In genomic region chr2:23924589-23925359, GRCh38 we compare ENCODE assay signal across 8 cellular contexts. TPM values are rescaled to one million over a fixed set of nuclear protein-coding genes. Genes with fewer than 3 reads are reported as not detected.
A peak's percentile ranks its signal among the peaks of the same experiment; 100 is the strongest.
DNase-seq lines count a peak whose midpoint lies in the region; ATAC-seq and TF ChIP-seq lines count a peak whose summit lies in the region.

No MANE protein-coding gene starts in this region.

- CTCF ChIA-PET in AG04449 (lab: Yijun Ruan, JAX) = interaction anchor here (1.0 to 5.7 kb wide), 8 partner anchors 14 to 159 kb away, joined by 3 to 54 read pairs (median 16); partner anchors contain the start of genes TP53I3 and UBXN2A
- CTCF ChIA-PET in HEK293 (lab: Yijun Ruan, JAX) = interaction anchor here (0.6 to 3.6 kb wide), 15 partner anchors 13 to 451 kb away, joined by 3 to 28 read pairs (median 3); partner anchors contain the start of gene TP53I3

- ATAC-seq in HG03108 (IDR thresholded peaks at IDR 0.05; ENCODE audit: unreplicated experiment) = no peak
- no peak for ATAC-seq in GM19324 (IDR thresholded peaks at IDR 0.05; ENCODE audit: low FRiP score, unreplicated experiment)
- no peak for ATAC-seq in esophagus mucosa

- POLR2A ChIA-PET in AG04449 (lab: Yijun Ruan, JAX) = interaction anchor here (0.8 kb wide), 1 partner anchor 15 kb away, joined by 3 read pairs; the partner anchor contains the start of gene UBXN2A
- POLR2A ChIA-PET in HEK293 (lab: Yijun Ruan, JAX) = interaction anchor here (1.0 to 2.1 kb wide), 4 partner anchors 10 to 159 kb away, joined by 3 to 18 read pairs (median 6); partner anchors contain the start of genes UBXN2A and WDCP

- H3K4me1 ChIP-seq in HEK293 (ENCODE audit: control insufficient read depth, insufficient read depth, low read length) (peaks cover 22% of the 10 kb centered on the region), muscle layer of colon (ENCODE audit: insufficient read depth, low read length) (peaks cover 30% of the 10 kb centered on the region)

- H3K9me3 ChIP-seq in HEK293 (ENCODE audit: control insufficient read depth, insufficient read depth, low read depth, low read length) (no peaks in the 10 kb centered on the region), muscle layer of colon (ENCODE audit: low read length) (no peaks in the 10 kb centered on the region)

- H3K27ac ChIP-seq in HEK293 (ENCODE audit: extremely low read depth, low read depth, low read length) (0 out of 2 replicates have a peak overlapping the region, but pooled peaks have one; percentile 44), muscle layer of colon (ENCODE audit: low read depth, low read length) (no peak overlapping the region)

- in situ Hi-C loops in astrocyte of the cerebellum (cut with HindIII; ENCODE audit: low sequenced_read_pairs) = no loop called here

- no peak for TF ChIP-seq CTCF in AG04449 (IDR thresholded peaks at IDR 0.05; ENCODE audit: insufficient read depth, low read length, missing control alignments)
- TF ChIP-seq CTCF in HEK293 (tag by site-specific recombination; IDR thresholded peaks at IDR 0.05) = no peak
- TF ChIP-seq CTCF in astrocyte of the cerebellum (IDR thresholded peaks at IDR 0.05; ENCODE audit: low read depth, low read length, missing control alignments) = no peak

- DNase-seq in AG04449 (ENCODE audit: low read depth, low spot score) = no peak
- no peak for DNase-seq in astrocyte of the cerebellum (ENCODE audit: low read depth)
- no peak for DNase-seq in mucosa of gallbladder (ENCODE audit: low spot score)

- peak overlapping the region; percentile 72 for H3K9ac ChIP-seq in muscle layer of colon (ENCODE audit: low read length)

- H3K36me3 ChIP-seq in HEK293 (ENCODE audit: control insufficient read depth in 2 of 2, insufficient read depth in 1 of 2, low read length in 2 of 2) (no peaks in the 10 kb centered on the region; a peak in 1 of 3 replicates), muscle layer of colon (ENCODE audit: insufficient read depth, low read length) (no peaks in the 10 kb centered on the region)

- H3K27me3 ChIP-seq in muscle layer of colon (ENCODE audit: control insufficient read depth in 1 of 2, insufficient read depth in 2 of 2, low read length in 2 of 2) = no peaks in the 10 kb centered on the region

- peak overlapping the region; percentile 85 for H3K4me3 ChIP-seq in AG04449 (ENCODE audit: low read depth, low read length)
- peak overlapping the region; percentile 98 for H3K4me3 ChIP-seq in HEK293 (ENCODE audit: low read depth, low read length)
- peak overlapping the region; percentile 79 for H3K4me3 ChIP-seq in astrocyte of the cerebellum (ENCODE audit: low read depth, low read length)
- peak overlapping the region; percentile 15 to 67 for H3K4me3 ChIP-seq in muscle layer of colon (ENCODE audit: low read depth in 1 of 2, low read length in 2 of 2)

TF ChIP-seq in HEK293, 187 proteins besides CTCF, POLR2A, EP300 and RAD21 (continues in another document):
- TF ChIP-seq OVOL3 (tag by site-specific recombination; IDR thresholded peaks at IDR 0.05) = peak; percentile 46; the same call in 1 of the 2 replicates
- TF ChIP-seq ZNF10 (tag by site-specific recombination; IDR thresholded peaks at IDR 0.05) = peak; percentile 76
- peak; percentile 84; the same call in 1 of the 2 replicates for TF ChIP-seq OSR2 (tag by site-specific recombination; IDR thresholded peaks at IDR 0.05)
- TF ChIP-seq ZNF692 (tag by site-specific recombination; IDR thresholded peaks at IDR 0.05) = 0 out of 2 replicates have a peak, but pooled peaks have one; percentile 36
- 0 out of 2 replicates have a peak, but pooled peaks have one; percentile 33 for TF ChIP-seq ZNF449 (tag by site-specific recombination; IDR thresholded peaks at IDR 0.05)
- no peak for TF ChIP-seq ZNF132 (tag by site-specific recombination; IDR thresholded peaks at IDR 0.05; ENCODE audit: borderline replicate concordance)
- 0 out of 2 replicates have a peak, but pooled peaks have one; percentile 8 for TF ChIP-seq ZNF623 (tag by site-specific recombination; IDR thresholded peaks at IDR 0.05)
- 0 out of 2 replicates have a peak, but pooled peaks have one; percentile 12 for TF ChIP-seq ZNF558 (tag by site-specific recombination; IDR thresholded peaks at IDR 0.05)
- no peak; the same call in 1 of the 2 replicates for TF ChIP-seq ZSCAN30 (tag by site-specific recombination; IDR thresholded peaks at IDR 0.05)
- no peak for TF ChIP-seq SCRT2 (tag by site-specific recombination; IDR thresholded peaks at IDR 0.05)
- TF ChIP-seq GLI2 (tag by site-specific recombination; IDR thresholded peaks at IDR 0.05; ENCODE audit: borderline replicate concordance, low read depth) = peak; percentile 74
- no peak for TF ChIP-seq ZNF416 (tag by site-specific recombination; IDR thresholded peaks at IDR 0.05)
- TF ChIP-seq PRDM6 (tag by site-specific recombination; IDR thresholded peaks at IDR 0.05) = peak; percentile 92
- TF ChIP-seq TRIM28 (IDR thresholded peaks at IDR 0.05; ENCODE audit: borderline replicate concordance, low read length) = no peak
- TF ChIP-seq ZIC2 (tag by site-specific recombination; IDR thresholded peaks at IDR 0.05) = 0 out of 2 replicates have a peak, but pooled peaks have one; percentile 22
- TF ChIP-seq ZXDB (tag by site-specific recombination; IDR thresholded peaks at IDR 0.05) = peak; percentile 46; the same call in 1 of the 2 replicates
- peak; percentile 29; the same call in 1 of the 2 replicates for TF ChIP-seq ZNF24 (tag by site-specific recombination; IDR thresholded peaks at IDR 0.05)
- TF ChIP-seq BCL6B (tag by site-specific recombination; IDR thresholded peaks at IDR 0.05) = peak; percentile 57; the same call in 1 of the 2 replicates
- 0 out of 2 replicates have a peak, but pooled peaks have one; percentile 11 for TF ChIP-seq WT1 (tag by site-specific recombination; IDR thresholded peaks at IDR 0.05)
- TF ChIP-seq FEZF1 (tag by site-specific recombination; IDR thresholded peaks at IDR 0.05) = peak; percentile 94
- TF ChIP-seq ZNF26 (tag by site-specific recombination; IDR thresholded peaks at IDR 0.05) = no peak

RNA-seq across cellular contexts. Expression of gene ATAD2B, which starts 2.1 kb away (rescaled TPM):
- total RNA-seq in mucosa of gallbladder = 16.3 TPM
- 17.0 TPM for total RNA-seq in esophagus mucosa

RNA-seq across cellular contexts. Expression of gene UBXN2A, which starts 15.5 kb away (rescaled TPM):
- 11.8 TPM for total RNA-seq in mucosa of gallbladder
- total RNA-seq in esophagus mucosa = 10.4 TPM

Comparison
In these comparisons a context has a peak if more than half of its experiments do, and no peak if none do; other contexts are left out.
1. H3K4me3 ChIP-seq: peak in every context shown above with its lines; median percentile 98 in HEK293; 85 in AG04449; 79 in astrocyte of the cerebellum; 41 in muscle layer of colon.